18 cellular contexts compared by ENCODE assay signal in the genomic region with DNA sequence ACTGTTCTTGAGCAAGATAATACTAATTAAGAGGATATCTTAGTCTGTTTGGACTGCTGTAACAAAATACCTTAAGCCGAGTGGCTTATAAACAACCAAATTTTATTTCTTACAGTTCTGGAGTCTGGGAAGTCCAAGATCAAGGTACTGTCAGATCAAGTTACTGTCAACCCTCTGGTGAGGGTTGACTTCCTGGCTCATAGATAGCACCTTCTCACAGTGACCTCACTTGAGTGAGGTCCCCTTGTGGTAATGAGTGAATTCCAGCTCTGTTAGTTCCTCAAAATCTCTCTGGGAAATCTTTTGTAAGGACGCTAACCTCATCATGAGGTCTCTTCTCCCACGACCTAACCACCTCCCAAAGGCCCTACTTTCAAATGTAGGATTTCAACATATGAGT. TPM values are rescaled to one million over a fixed set of nuclear protein-coding genes. Genes with fewer than 3 reads are reported as not detected.
DNase-seq lines count a peak whose midpoint lies in the region; ATAC-seq and TF ChIP-seq lines count a peak whose summit lies in the region.
"Had no signal": no experiment of that assay in that cellular context is flagged by ENCODE, and none has a peak within 500 bp of the region (broad histone marks: within the 10 kb centered on the region; RNA-seq: fewer than 3 reads in every experiment).

No MANE protein-coding gene starts in this region.

- TF ChIP-seq CTCF in H9 (conservative IDR thresholded peaks at IDR 0.05) (peak; percentile 19; the same call in 2 of the 3 replicates), PC-3 (conservative IDR thresholded peaks at IDR 0.05; ENCODE audit: low read depth, low read length) (no peak), choroid plexus epithelial cell (conservative IDR thresholded peaks at IDR 0.05; ENCODE audit: low read depth, low read length) (no peak)

- H3K4me1 Mint-ChIP-seq in H9: no peaks in the 10 kb centered on the region
- H3K4me1 Mint-ChIP-seq: IgD-negative memory B cell had no signal

- no peaks in the 10 kb centered on the region for H3K23me2 ChIP-seq in H9 (ENCODE audit: insufficient read length, low read depth, low read length, poor library complexity, severe bottlenecking)

- H3K4me3 ChIP-seq in PC-3 (ENCODE audit: low read length) (no peak overlapping the region), choroid plexus epithelial cell (ENCODE audit: low read depth, low read length) (no peak overlapping the region)
- H3K4me3 ChIP-seq: A549 had no signal

- no peaks in the 10 kb centered on the region for H3K4me1 ChIP-seq in H9 (ENCODE audit: insufficient read depth, low read length)
- peaks cover 8% of the 10 kb centered on the region; the same call in 1 of the 2 replicates for H3K4me1 ChIP-seq in PC-3 (ENCODE audit: insufficient read depth, low read length)
- H3K4me1 ChIP-seq: A549 had no signal

- no peak overlapping the region for H4K5ac ChIP-seq in H9 (ENCODE audit: insufficient read length, low read depth, low read length)

- whole genome bisulfite sequencing in H9 (ENCODE audit: extremely low coverage, insufficient read length, low lambda C conversion rate): no CpG with 5 or more reads among the region's 3 CpGs

- H3F3A ChIP-seq in PC-3 (ENCODE audit: low read length, unreplicated experiment): no peaks in the 10 kb centered on the region

- H3K4ac ChIP-seq in H9 (ENCODE audit: low read depth, low read length): no peak overlapping the region

- H3K27me3 Mint-ChIP-seq in H9 (ENCODE audit: low read depth): no peaks in the 10 kb centered on the region
- H3K27me3 Mint-ChIP-seq: IgD-negative memory B cell had no signal

- no peak overlapping the region for H3K27ac Mint-ChIP-seq in H9
- H3K27ac Mint-ChIP-seq: IgD-negative memory B cell had no signal

- H3K9ac ChIP-seq in H9 (ENCODE audit: extremely low read depth, insufficient read length, low read length) (no peak overlapping the region), PC-3 (ENCODE audit: low read length) (no peak overlapping the region)

- no peak overlapping the region for H3K56ac ChIP-seq in H9 (ENCODE audit: insufficient read length, low read depth, low read length)

- H2AK5ac ChIP-seq in H9 (ENCODE audit: insufficient read length, low read length): no peak overlapping the region

- peaks cover 0 to 1% (median 0%) of the 10 kb centered on the region in 3 experiments; a peak in 3 of 7 replicates for H3K36me3 Mint-ChIP-seq in H9 (ENCODE audit: insufficient read depth in 1 of 3, low read depth in 3 of 3)
- H3K36me3 Mint-ChIP-seq: IgD-negative memory B cell had no signal

- no peak overlapping the region for H2AFZ ChIP-seq in H9 (ENCODE audit: low read length)
- H2AFZ ChIP-seq in PC-3 (ENCODE audit: low read length): no peak overlapping the region

- intact Hi-C loops in PC-3 (cut with micrococcal nuclease): no loop called here

- no peak overlapping the region for H2BK15ac ChIP-seq in H9 (ENCODE audit: low read depth, low read length)

- no peaks in the 10 kb centered on the region for H4K20me1 ChIP-seq in H9 (ENCODE audit: control insufficient read depth, insufficient read depth, insufficient read length)
- no peaks in the 10 kb centered on the region for H4K20me1 ChIP-seq in PC-3 (ENCODE audit: low read length)

- H3K9me3 ChIP-seq in H9 (ENCODE audit: control insufficient read depth, low read depth, low read length) (no peaks in the 10 kb centered on the region), PC-3 (ENCODE audit: low read length) (no peaks in the 10 kb centered on the region)
- H3K9me3 ChIP-seq: A549 had no signal

- no peak overlapping the region for H2BK20ac ChIP-seq in H9 (ENCODE audit: low read depth, low read length, poor library complexity, severe bottlenecking)

- H3K4me2 ChIP-seq in H9 (ENCODE audit: insufficient read depth, insufficient read length, low read length) (no peak overlapping the region), PC-3 (ENCODE audit: low read length) (no peak overlapping the region)
- H3K4me2 ChIP-seq: A549 had no signal

- H3K14ac ChIP-seq in H9 (ENCODE audit: insufficient read depth, low read length): no peak overlapping the region

- H3K9me3 Mint-ChIP-seq in H9: peaks cover 0 to 1% of the 10 kb centered on the region in 2 experiments; a peak in 3 of 5 replicates

- CTCF ChIA-PET in PC-3 (lab: Charles Lee): no interaction called here

- H3K27ac ChIP-seq in H9 (ENCODE audit: insufficient read length, low read depth, low read length): no peak overlapping the region
- H3K27ac ChIP-seq in PC-3 (ENCODE audit: low read length): no peak overlapping the region
- H3K27ac ChIP-seq: A549 had no signal

- no peak overlapping the region for H2BK12ac ChIP-seq in H9 (ENCODE audit: insufficient read length, low read depth, low read length)

- peak; percentile 1 for DNase-seq in A172 (ENCODE audit: low spot score)
- DNase-seq in H9: no peak
- DNase-seq in PC-3: peak; percentile 2
- DNase-seq in choroid plexus epithelial cell (ENCODE audit: low read depth): peak; percentile 17
- DNase-seq in Ammon's horn (ENCODE audit: low spot score): no peak
- DNase-seq in activated CD8-positive, alpha-beta memory T cell treated with anti-CD3 and anti-CD28 coated beads for 24 hours: no peak
- DNase-seq: DMS79, GF-D8, NCI-H1092 treated with DMSO at 0.1 percent for 48 hours, NCI-H1694 treated with DMSO at 0.1 percent for 48 hours, NCI-H446, NCI-H748 treated with DMSO at 0.1 percent for 48 hours, SHP77 had no signal

- H3T11ph ChIP-seq in H9 (ENCODE audit: low read length): no peak overlapping the region

- H4K8ac ChIP-seq in H9 (replicated peaks; ENCODE audit: insufficient read length, low read depth, low read length): no peak overlapping the region

- no peak overlapping the region for H3K23ac ChIP-seq in H9 (ENCODE audit: insufficient read length, low read depth, low read length)

- no peaks in the 10 kb centered on the region for H3K79me1 ChIP-seq in H9 (ENCODE audit: insufficient read depth, low read depth, low read length, poor library complexity, severe bottlenecking)

- POLR2A ChIA-PET in PC-3 (lab: Charles Lee; ENCODE audit: unreplicated experiment): no interaction called here

- no peaks in the 10 kb centered on the region for H3K9me2 ChIP-seq in PC-3 (replicated peaks; ENCODE audit: low read length)

- H3K4me3 Mint-ChIP-seq in H9: no peak overlapping the region
- H3K4me3 Mint-ChIP-seq: IgD-negative memory B cell had no signal

- H3K79me2 ChIP-seq in H9 (ENCODE audit: insufficient read depth, low read length) (no peaks in the 10 kb centered on the region), PC-3 (ENCODE audit: low read length) (no peaks in the 10 kb centered on the region)

- H2BK5ac ChIP-seq in H9 (ENCODE audit: insufficient read length, low read length): no peak overlapping the region

- H3K27me3 ChIP-seq in H9 (ENCODE audit: insufficient read depth, low read length) (no peaks in the 10 kb centered on the region), PC-3 (ENCODE audit: low read length) (no peaks in the 10 kb centered on the region)

- no peaks in the 10 kb centered on the region for H3K36me3 ChIP-seq in PC-3 (ENCODE audit: low read depth, low read length)

- ATAC-seq in PC-3 (no peak), HG02763 (IDR thresholded peaks at IDR 0.05; ENCODE audit: unreplicated experiment) (no peak), HG03439 (IDR thresholded peaks at IDR 0.05; ENCODE audit: unreplicated experiment) (no peak)
- ATAC-seq: A549, SK-N-SH treated with all-trans-retinoic acid at 6 μM for 48 hours had no signal

- H3K18ac ChIP-seq in H9 (ENCODE audit: insufficient read length, low read depth, low read length): no peak overlapping the region

- H2BK120ac ChIP-seq in H9 (ENCODE audit: low read depth, low read length, poor library complexity, severe bottlenecking): no peak overlapping the region

- no TSS peak for BruUV-seq in PC-3 (replicated peaks; lab: Mats Ljungman, UMichigan)

- H4K91ac ChIP-seq in H9 (ENCODE audit: insufficient read length, low read depth, low read length): no peak overlapping the region

RNA-seq across cellular contexts. Expression of gene ADGRA3, which starts 36.9 kb away (rescaled TPM):
- 22.6 and 31.1 TPM in 2 replicates for total RNA-seq in A172 (2014; rRNA removed; shearing (Covaris generic))
- total RNA-seq in H9 (2021): 54.4 and 56.5 TPM in 2 replicates
- total RNA-seq in PC-3 (2014; rRNA removed): 29.0 and 35.7 TPM in 2 replicates

Comparison
In these comparisons a context has a peak if more than half of its experiments do, and no peak if none do; other contexts are left out.
1. DNase-seq: peak in A172 (single experiment), PC-3 (single experiment) and choroid plexus epithelial cell (single experiment); none in H9 (single experiment), Ammon's horn (single experiment) and activated CD8-positive, alpha-beta memory T cell treated with anti-CD3 and anti-CD28 coated beads for 24 hours (single experiment).